33 cellular contexts compared by ENCODE assay signal in the genomic region with DNA sequence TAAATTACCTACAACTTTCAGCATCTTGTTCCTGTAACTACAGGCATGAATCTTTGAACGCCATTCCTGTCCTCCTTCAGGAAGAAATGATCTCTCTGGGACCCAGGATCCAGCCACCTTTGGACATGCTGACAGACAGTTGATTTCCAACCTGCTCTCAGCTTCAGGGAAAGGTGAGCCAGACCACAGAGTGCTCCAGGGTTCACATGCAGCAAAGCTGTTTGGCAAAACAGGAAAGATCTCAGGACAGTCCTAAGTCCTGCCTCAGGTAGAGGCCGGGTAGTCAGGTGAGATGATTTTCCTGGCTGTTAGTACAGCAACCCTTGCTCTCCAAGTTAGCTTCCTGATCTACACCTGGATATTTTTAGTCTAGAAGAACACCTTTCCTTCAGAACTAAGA. TPM values are rescaled to one million over a fixed set of nuclear protein-coding genes. Genes with fewer than 3 reads are reported as not detected.
"Had no signal": no experiment of that assay in that cellular context is flagged by ENCODE, and none has a peak within 500 bp of the region (broad histone marks: within the 10 kb centered on the region; RNA-seq: fewer than 3 reads in every experiment).

No MANE protein-coding gene starts in this region.

- H3K36me3 ChIP-seq: ascending aorta, breast epithelium, esophagus muscularis mucosa, gastrocnemius medialis, WERI-Rb-1 had no signal

- DNase-seq: activated CD4-positive, alpha-beta memory T cell treated with anti-CD3 and anti-CD28 coated beads for 36 hours; activated CD4-positive, alpha-beta T cell treated with anti-CD3 and anti-CD28 coated beads for 36 hours; activated CD4-positive, alpha-beta T cell treated with anti-CD3 and anti-CD28 coated beads, Interleukin-2, amount 10 ng/mL, durations not matched to agents 24 days and 14 days; activated CD4-positive, CD25-positive, alpha-beta regulatory T cell; activated CD4-positive, CD25-positive, alpha-beta regulatory T cell treated with anti-CD3 and anti-CD28 coated beads, Interleukin-2, amount 50 U/mL, for 72 hours; activated CD8-positive, alpha-beta memory T cell treated with anti-CD3 and anti-CD28 coated beads, Interleukin-2, amount 50 U/mL, for 48 hours; activated gamma-delta T cell; activated naive CD4-positive, alpha-beta T cell; activated naive CD4-positive, alpha-beta T cell treated with anti-CD3 and anti-CD28 coated beads, Interleukin-2, amount 10 ng/mL, durations not matched to agents 7 days and 5 days; activated naive CD8-positive, alpha-beta T cell treated with anti-CD3 and anti-CD28 coated beads, Interleukin-2, amount 10 ng/mL, durations not matched to agents 7 days and 5 days; activated T-cell treated with anti-CD3 and anti-CD28 coated beads for 4 hours; activated T-cell treated with anti-CD3 and anti-CD28 coated beads, Interleukin-2, amount 50 U/mL, for 24 hours; activated T-cell treated with anti-CD3 and anti-CD28 coated beads, Interleukin-2, amount 50 U/mL, for 72 hours; dermis blood vessel endothelial cell; effector CD4-positive, alpha-beta T cell; effector memory CD8-positive, alpha-beta T cell; erythroblast; foreskin keratinocyte; gastrocnemius medialis; T-helper 1 cell; T-helper 17 cell; T1000; WERI-Rb-1 had no signal

- H3K27ac Mint-ChIP-seq: activated CD4-positive, alpha-beta memory T cell treated with anti-CD3 and anti-CD28 coated beads for 36 hours; activated CD4-positive, alpha-beta T cell treated with anti-CD3 and anti-CD28 coated beads for 36 hours; activated CD4-positive, alpha-beta T cell treated with anti-CD3 and anti-CD28 coated beads, Interleukin-2, amount 10 ng/mL, durations not matched to agents 24 days and 14 days; activated naive CD4-positive, alpha-beta T cell treated with anti-CD3 and anti-CD28 coated beads, Interleukin-2, amount 10 ng/mL, durations not matched to agents 7 days and 5 days; activated naive CD4-positive, alpha-beta T cell treated with anti-CD3 and anti-CD28 coated beads, Interleukin-2, amount 50 U/mL, for 72 hours; activated naive CD8-positive, alpha-beta T cell treated with anti-CD3 and anti-CD28 coated beads, Interleukin-2, amount 10 ng/mL, durations not matched to agents 7 days and 5 days; activated T-cell treated with anti-CD3 and anti-CD28 coated beads, Interleukin-2, amount 50 U/mL, for 24 hours; activated T-cell treated with anti-CD3 and anti-CD28 coated beads, Interleukin-2, amount 50 U/mL, for 72 hours; effector memory CD8-positive, alpha-beta T cell; T-helper 17 cell; T-helper 2 cell treated with Interferon-gamma antibody and Interleukin-4, amounts not matched to agents 5 μg/mL and 100 μg/mL, for 36 hours had no signal

- H3K9me3 Mint-ChIP-seq: activated CD4-positive, alpha-beta T cell treated with anti-CD3 and anti-CD28 coated beads, Interleukin-2, amount 10 ng/mL, durations not matched to agents 24 days and 14 days; central memory CD8-positive, alpha-beta T cell; T-helper 2 cell treated with Interferon-gamma antibody and Interleukin-4, amounts not matched to agents 5 μg/mL and 100 μg/mL, for 36 hours had no signal

- H3K4me3 ChIP-seq: ascending aorta, breast epithelium, coronary artery, esophagus muscularis mucosa, gastrocnemius medialis had no signal

- ATAC-seq: activated CD4-positive, alpha-beta T cell treated with anti-CD3 and anti-CD28 coated beads for 36 hours; activated naive CD4-positive, alpha-beta T cell treated with anti-CD3 and anti-CD28 coated beads, Interleukin-2, amount 50 U/mL, for 72 hours; activated T-cell treated with anti-CD3 and anti-CD28 coated beads, Interleukin-2, amount 50 U/mL, for 72 hours; effector memory CD8-positive, alpha-beta T cell; foreskin keratinocyte; gastrocnemius medialis; T-helper 17 cell had no signal

- H3K4me3 Mint-ChIP-seq: activated CD4-positive, alpha-beta memory T cell treated with anti-CD3 and anti-CD28 coated beads for 36 hours; activated CD4-positive, alpha-beta T cell treated with anti-CD3 and anti-CD28 coated beads for 36 hours; activated CD4-positive, alpha-beta T cell treated with anti-CD3 and anti-CD28 coated beads, Interleukin-2, amount 10 ng/mL, durations not matched to agents 24 days and 14 days; activated naive CD4-positive, alpha-beta T cell treated with anti-CD3 and anti-CD28 coated beads, Interleukin-2, amount 10 ng/mL, durations not matched to agents 7 days and 5 days; activated naive CD8-positive, alpha-beta T cell treated with anti-CD3 and anti-CD28 coated beads, Interleukin-2, amount 10 ng/mL, durations not matched to agents 7 days and 5 days; activated T-cell treated with anti-CD3 and anti-CD28 coated beads, Interleukin-2, amount 50 U/mL, for 24 hours; activated T-cell treated with anti-CD3 and anti-CD28 coated beads, Interleukin-2, amount 50 U/mL, for 72 hours; brain; central memory CD8-positive, alpha-beta T cell; effector memory CD8-positive, alpha-beta T cell; T-helper 17 cell; T-helper 2 cell treated with Interferon-gamma antibody and Interleukin-4, amounts not matched to agents 5 μg/mL and 100 μg/mL, for 36 hours had no signal

- H3K27ac ChIP-seq: ascending aorta, breast epithelium, coronary artery, esophagus muscularis mucosa, foreskin keratinocyte, gastrocnemius medialis, WERI-Rb-1 had no signal

- H3K9me3 ChIP-seq: ascending aorta, gastrocnemius medialis had no signal

- H3K27me3 Mint-ChIP-seq: activated CD4-positive, alpha-beta T cell treated with anti-CD3 and anti-CD28 coated beads for 36 hours; activated naive CD8-positive, alpha-beta T cell treated with anti-CD3 and anti-CD28 coated beads, Interleukin-2, amount 10 ng/mL, durations not matched to agents 7 days and 5 days; brain had no signal

- H3K27me3 ChIP-seq: ascending aorta, breast epithelium, esophagus muscularis mucosa, gastrocnemius medialis had no signal

- H3K4me1 Mint-ChIP-seq: activated CD4-positive, alpha-beta T cell treated with anti-CD3 and anti-CD28 coated beads for 36 hours; activated CD4-positive, alpha-beta T cell treated with anti-CD3 and anti-CD28 coated beads, Interleukin-2, amount 10 ng/mL, durations not matched to agents 24 days and 14 days; activated naive CD4-positive, alpha-beta T cell treated with anti-CD3 and anti-CD28 coated beads, Interleukin-2, amount 10 ng/mL, durations not matched to agents 7 days and 5 days; activated naive CD8-positive, alpha-beta T cell treated with anti-CD3 and anti-CD28 coated beads, Interleukin-2, amount 10 ng/mL, durations not matched to agents 7 days and 5 days; brain; central memory CD8-positive, alpha-beta T cell; T-helper 17 cell had no signal

- H3K4me1 ChIP-seq: ascending aorta, breast epithelium, esophagus muscularis mucosa, foreskin keratinocyte, gastrocnemius medialis had no signal

- H3K36me3 Mint-ChIP-seq: activated CD4-positive, alpha-beta memory T cell treated with anti-CD3 and anti-CD28 coated beads for 36 hours; activated naive CD4-positive, alpha-beta T cell treated with anti-CD3 and anti-CD28 coated beads, Interleukin-2, amount 10 ng/mL, durations not matched to agents 7 days and 5 days; activated naive CD4-positive, alpha-beta T cell treated with anti-CD3 and anti-CD28 coated beads, Interleukin-2, amount 50 U/mL, for 72 hours; activated naive CD8-positive, alpha-beta T cell treated with anti-CD3 and anti-CD28 coated beads, Interleukin-2, amount 10 ng/mL, durations not matched to agents 7 days and 5 days; brain had no signal

RNA-seq across cellular contexts. Expression of a gene that starts 9.1 kb away (rescaled TPM):
- total RNA-seq: activated CD4-positive, alpha-beta memory T cell treated with anti-CD3 and anti-CD28 coated beads for 36 hours; activated CD4-positive, alpha-beta T cell treated with anti-CD3 and anti-CD28 coated beads for 36 hours; activated CD4-positive, alpha-beta T cell treated with anti-CD3 and anti-CD28 coated beads, Interleukin-2, amount 10 ng/mL, durations not matched to agents 24 days and 14 days; activated naive CD4-positive, alpha-beta T cell treated with anti-CD3 and anti-CD28 coated beads, Interleukin-2, amount 50 U/mL, for 72 hours; activated naive CD8-positive, alpha-beta T cell treated with anti-CD3 and anti-CD28 coated beads, Interleukin-2, amount 10 ng/mL, durations not matched to agents 7 days and 5 days; activated T-cell treated with anti-CD3 and anti-CD28 coated beads, Interleukin-2, amount 50 U/mL, for 72 hours; ascending aorta; cardiac septum; dermis blood vessel endothelial cell; esophagus muscularis mucosa; gastrocnemius medialis; glomerular endothelial cell; T-helper 17 cell had no signal
- polyA plus RNA-seq: foreskin keratinocyte had no signal
